ENCODE assay signal across 31 cellular contexts in genomic region chr3:10948326-10948725, GRCh38. TPM values are rescaled to one million over a fixed set of nuclear protein-coding genes. Genes with fewer than 3 reads are reported as not detected.
"Had no signal": no experiment of that assay in that cellular context is flagged by ENCODE, and none has a peak within 500 bp of the region (broad histone marks: within the 10 kb centered on the region; RNA-seq: fewer than 3 reads in every experiment).

No MANE protein-coding gene starts in this region.

- H3K4me1 ChIP-seq: adrenal gland, ascending aorta, breast epithelium, colonic mucosa, esophagus muscularis mucosa, gastrocnemius medialis had no signal

- DNase-seq: activated CD4-positive, alpha-beta memory T cell treated with anti-CD3 and anti-CD28 coated beads for 36 hours; activated CD4-positive, alpha-beta T cell treated with anti-CD3 and anti-CD28 coated beads for 36 hours; activated CD4-positive, alpha-beta T cell treated with anti-CD3 and anti-CD28 coated beads, Interleukin-2, amount 10 ng/mL, durations not matched to agents 24 days and 14 days; activated CD4-positive, CD25-positive, alpha-beta regulatory T cell; activated CD4-positive, CD25-positive, alpha-beta regulatory T cell treated with anti-CD3 and anti-CD28 coated beads, Interleukin-2, amount 50 U/mL, for 72 hours; activated CD8-positive, alpha-beta memory T cell treated with anti-CD3 and anti-CD28 coated beads, Interleukin-2, amount 10 ng/mL, durations not matched to agents 7 days and 5 days; activated CD8-positive, alpha-beta memory T cell treated with anti-CD3 and anti-CD28 coated beads, Interleukin-2, amount 50 U/mL, for 4 hours; activated CD8-positive, alpha-beta T cell treated with anti-CD3 and anti-CD28 coated beads, Interleukin-2, amount 10 ng/mL, durations not matched to agents 7 days and 5 days; activated effector memory CD4-positive, alpha-beta T cell treated with anti-CD3 and anti-CD28 coated beads, Interleukin-2, amount 50 U/mL, for 16 hours; activated naive CD4-positive, alpha-beta T cell treated with anti-CD3 and anti-CD28 coated beads for 36 hours; activated naive CD8-positive, alpha-beta T cell treated with anti-CD3 and anti-CD28 coated beads for 36 hours; activated naive CD8-positive, alpha-beta T cell treated with anti-CD3 and anti-CD28 coated beads, Interleukin-2, amount 50 U/mL, for 24 hours; activated T-cell treated with anti-CD3 and anti-CD28 coated beads, Interleukin-2, amount 50 U/mL, for 1 hour; activated T-cell treated with anti-CD3 and anti-CD28 coated beads, Interleukin-2, amount 50 U/mL, for 48 hours; adrenal gland; colonic mucosa; effector memory CD4-positive, alpha-beta T cell; erythroblast; foreskin keratinocyte; gastrocnemius medialis; glutamatergic neuron; heart left ventricle; T-helper 2 cell had no signal

- H3K9me3 ChIP-seq: adrenal gland, ascending aorta, breast epithelium, colonic mucosa, esophagus muscularis mucosa, gastrocnemius medialis, heart left ventricle had no signal

- H3K27ac ChIP-seq: adrenal gland, ascending aorta, breast epithelium, colonic mucosa, esophagus muscularis mucosa, foreskin keratinocyte, gastrocnemius medialis, heart left ventricle had no signal

- H3K4me3 ChIP-seq: adrenal gland, ascending aorta, breast epithelium, colonic mucosa, esophagus muscularis mucosa, gastrocnemius medialis, heart left ventricle had no signal

- H3K36me3 ChIP-seq: adrenal gland, ascending aorta, breast epithelium, colonic mucosa, esophagus muscularis mucosa, gastrocnemius medialis, heart left ventricle had no signal

- H3K27me3 ChIP-seq: ascending aorta, colonic mucosa had no signal

RNA-seq across cellular contexts. Expression of gene SLC6A1, which starts 44.2 kb away (rescaled TPM):
- total RNA-seq: activated CD4-positive, alpha-beta memory T cell treated with anti-CD3 and anti-CD28 coated beads for 36 hours; activated CD4-positive, alpha-beta T cell treated with anti-CD3 and anti-CD28 coated beads for 36 hours; activated CD4-positive, alpha-beta T cell treated with anti-CD3 and anti-CD28 coated beads, Interleukin-2, amount 10 ng/mL, durations not matched to agents 24 days and 14 days; activated CD8-positive, alpha-beta memory T cell treated with anti-CD3 and anti-CD28 coated beads for 36 hours; activated CD8-positive, alpha-beta memory T cell treated with anti-CD3 and anti-CD28 coated beads, Interleukin-2, amount 10 ng/mL, durations not matched to agents 7 days and 5 days; activated CD8-positive, alpha-beta T cell treated with anti-CD3 and anti-CD28 coated beads, Interleukin-2, amount 10 ng/mL, durations not matched to agents 7 days and 5 days; activated naive CD4-positive, alpha-beta T cell treated with anti-CD3 and anti-CD28 coated beads for 36 hours; activated naive CD8-positive, alpha-beta T cell treated with anti-CD3 and anti-CD28 coated beads for 36 hours; activated T-helper 1 cell treated with anti-CD3 and anti-CD28 coated beads, Interleukin-12 subunit alpha, Interleukin-12 subunit beta, Interleukin-2, Interleukin-4 antibody, amounts not matched to agents 30 ng/mL and 10 ng/mL and 1 ng/mL, durations not matched to agents 14 hours and 24 hours and 36 hours; activated T-helper 2 cell treated with anti-CD3 and anti-CD28 coated beads, Interferon-gamma antibody, Interleukin-2, Interleukin-4, amounts not matched to agents 10 μg/mL and 5 μg/mL and 100 μg/mL, durations not matched to agents 14 hours and 24 hours and 36 hours; dermis microvascular lymphatic vessel endothelial cell; foreskin keratinocyte; T-helper 1 cell treated with Interleukin-12 subunit alpha and Interleukin-12 subunit beta and Interleukin-4 antibody, amounts not matched to agents 30 ng/mL and 1 ng/mL, for 36 hours had no signal
- polyA plus RNA-seq: foreskin keratinocyte had no signal
